In genomic region chr14:67734675-67735074, GRCh38 we compare ENCODE assay signal across 18 cellular contexts. TPM values are rescaled to one million over a fixed set of nuclear protein-coding genes. Genes with fewer than 3 reads are reported as not detected.
DNase-seq lines count a peak whose midpoint lies in the region; TF ChIP-seq lines count a peak whose summit lies in the region.
"Had no signal": no experiment of that assay in that cellular context is flagged by ENCODE, and none has a peak within 500 bp of the region (broad histone marks: within the 10 kb centered on the region; RNA-seq: fewer than 3 reads in every experiment).

No MANE protein-coding gene starts in this region.

- no peak overlapping the region for H3K27ac Mint-ChIP-seq in HFFc6

- H3K9me3 Mint-ChIP-seq in HFFc6, result no peaks in the 10 kb centered on the region

- DNase-seq in Daoy (ENCODE audit: low read depth), result peak; percentile 25
- DNase-seq in HFFc6, result peak; percentile 4
- DNase-seq in dermis blood vessel endothelial cell, result peak; percentile 53
- DNase-seq in iPS-NIHi7 (ENCODE audit: extremely low spot score), result peak; percentile 64
- no peak for DNase-seq in MV-4-11 (lab: John Stamatoyannopoulos, UW)
- no peak for DNase-seq in activated CD4-positive, alpha-beta T cell treated with anti-CD3 and anti-CD28 coated beads for 1 hour
- no peak for DNase-seq in stimulated activated CD4-positive, alpha-beta T cell treated with anti-CD3 and anti-CD28 coated beads, Interleukin-4, amount 100 ng/mL, for 24 hours
- DNase-seq in NCI-H128 (lab: John Stamatoyannopoulos, UW; ENCODE audit: unreplicated experiment), result no peak
- DNase-seq: activated CD4-positive, alpha-beta T cell treated with anti-CD3 and anti-CD28 coated beads for 48 hours; activated CD8-positive, alpha-beta memory T cell treated with anti-CD3 and anti-CD28 coated beads, Interleukin-2, amount 50 U/mL, for 4 hours; activated effector memory CD4-positive, alpha-beta T cell treated with anti-CD3 and anti-CD28 coated beads, Interleukin-2, amount 50 U/mL, for 16 hours; cerebellar nuclear complex; NCI-H2029; NCI-H526; PC-9; testis had no signal

- peaks cover 23% of the 10 kb centered on the region for H3K4me1 Mint-ChIP-seq in HFFc6 (ENCODE audit: low read depth)

- no peaks in the 10 kb centered on the region for H3K36me3 Mint-ChIP-seq in HFFc6 (ENCODE audit: low read depth)

- peaks cover 10% of the 10 kb centered on the region for H3K27me3 Mint-ChIP-seq in HFFc6 (ENCODE audit: insufficient read depth)

- TF ChIP-seq CTCF in HFFc6 (IDR thresholded peaks at IDR 0.05), result peak; percentile 37; the same call in 1 of the 2 replicates

- no peak overlapping the region for H3K4me3 Mint-ChIP-seq in HFFc6

RNA-seq across cellular contexts. Expression of gene RDH12, which starts 33.0 kb away (rescaled TPM):
- total RNA-seq in Daoy (2014; rRNA removed; shearing (Covaris generic)), result 0.06 TPM in 1 of 2 replicates, not detected in the other
- not detected for total RNA-seq in HFFc6 (2021; fragmentation: NEBNext Ultra II Directional; extraction: Animal tissue kit (Norgen Biotek cat#: 25700))
- not detected in 2 replicates for total RNA-seq in dermis blood vessel endothelial cell
- total RNA-seq: fibroblast of villous mesenchyme, myocyte, PC-9 had no signal

RNA-seq across cellular contexts. Expression of gene RDH11, which starts 39.1 kb away (rescaled TPM):
- total RNA-seq in Daoy (2014; rRNA removed; shearing (Covaris generic)), result 97.4 and 100 TPM in 2 replicates
- total RNA-seq in HFFc6 (2021; fragmentation: NEBNext Ultra II Directional; extraction: Animal tissue kit (Norgen Biotek cat#: 25700)), result 10 to 100 TPM; 46.1 to 51.9 (median 49.6) TPM
- 91.9 and 113 TPM in 2 replicates for total RNA-seq in dermis blood vessel endothelial cell

Comparison
In these comparisons a context has a peak if more than half of its experiments do, and no peak if none do; other contexts are left out.
1. DNase-seq: peak in Daoy (single experiment), HFFc6 (single experiment), dermis blood vessel endothelial cell (single experiment) and iPS-NIHi7 (single experiment); none in MV-4-11 (single experiment), activated CD4-positive, alpha-beta T cell treated with anti-CD3 and anti-CD28 coated beads for 1 hour (single experiment), stimulated activated CD4-positive, alpha-beta T cell treated with anti-CD3 and anti-CD28 coated beads, Interleukin-4, amount 100 ng/mL, for 24 hours (single experiment) and NCI-H128 (single experiment).